In the genomic region with DNA sequence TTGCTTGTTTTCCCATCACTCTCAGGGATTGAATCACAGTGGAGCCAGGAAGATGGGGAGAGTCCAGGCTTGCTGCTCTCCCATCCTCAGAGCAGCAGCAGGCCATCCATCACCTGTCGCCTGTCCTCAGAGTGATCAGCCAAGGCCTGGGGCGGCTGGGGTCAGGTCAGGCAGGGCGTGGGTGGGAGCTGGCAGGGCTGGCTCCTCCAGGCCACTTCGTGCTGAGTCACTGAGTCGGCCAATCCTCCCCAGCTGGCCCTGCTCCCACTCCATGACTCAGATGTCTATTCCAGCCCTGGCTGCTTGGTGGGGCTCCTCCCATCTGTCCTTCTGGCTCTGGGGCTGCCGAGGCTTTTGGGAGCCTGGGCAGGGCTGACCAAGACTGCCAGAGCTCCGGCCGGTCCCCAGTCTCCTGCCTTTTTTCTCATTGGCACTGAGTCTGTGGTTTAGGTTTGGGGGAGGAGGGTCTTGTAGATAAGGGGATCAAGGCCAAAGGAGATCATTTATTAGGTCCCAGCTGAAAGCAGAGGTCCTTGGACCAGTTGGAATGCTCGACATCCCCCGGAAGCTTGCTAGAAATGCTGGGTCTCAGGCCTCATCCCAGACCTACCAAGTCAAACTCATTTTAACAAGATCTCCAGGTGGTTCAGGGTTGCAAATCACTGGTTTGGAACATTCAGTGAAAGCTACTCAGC, we compare ENCODE assay signal across 8 cellular contexts.
DNase-seq lines count a peak whose midpoint lies in the region; ATAC-seq, FAIRE-seq and TF ChIP-seq lines count a peak whose summit lies in the region.

No MANE protein-coding gene starts in this region.

- TF ChIP-seq EP300 in H1 (IDR thresholded peaks at IDR 0.05; ENCODE audit: borderline replicate concordance in 1 of 2, low read depth in 2 of 2, low read length in 2 of 2): no peak

- no peak overlapping the region for H3K56ac ChIP-seq in H1 (replicated peaks; ENCODE audit: insufficient read length, low read depth, low read length)

- no peak overlapping the region for H2BK120ac ChIP-seq in H1 (replicated peaks; ENCODE audit: low read depth, low read length)

- H3K27me3 Mint-ChIP-seq in memory B cell: no peaks in the 10 kb centered on the region

- peaks cover 34% of the 10 kb centered on the region for H3K36me3 Mint-ChIP-seq in memory B cell

- no peak overlapping the region for H4K5ac ChIP-seq in H1 (ENCODE audit: insufficient read length, low read depth, low read length)

- no peak overlapping the region for H3K4ac ChIP-seq in H1 (replicated peaks; ENCODE audit: insufficient read length, low read depth, low read length)

- H3K9ac ChIP-seq in H1 (replicated peaks in 1 of 4; ENCODE audit: extremely low read depth in 1 of 4, low read depth in 3 of 4, low read length in 3 of 4): no peak overlapping the region

- H3K14ac ChIP-seq in H1 (ENCODE audit: insufficient read length): no peak overlapping the region

- BruUV-seq in Panc1 (replicated peaks; lab: Mats Ljungman, UMichigan): no TSS peak

- peak overlapping the region; percentile 95 for H3K27ac ChIP-seq in Panc1 (ENCODE audit: low read length)
- peak overlapping the region; percentile 19; the same call in 1 of the 2 replicates for H3K27ac ChIP-seq in H1 (ENCODE audit: low read depth, low read length)
- peak overlapping the region; percentile 70 to 78 for H3K27ac ChIP-seq in tibial artery

- H3K79me2 ChIP-seq in H1 (ENCODE audit: control insufficient read depth in 1 of 2, insufficient read depth in 2 of 2, low read length in 2 of 2): peaks cover 0 to 10% of the 10 kb centered on the region in 2 experiments; a peak in 2 of 4 replicates

- H3K4me1 Mint-ChIP-seq in memory B cell: peaks cover 33% of the 10 kb centered on the region

- TF ChIP-seq RAD21 in H1 (IDR thresholded peaks at IDR 0.05 in 1 of 2, conservative IDR thresholded peaks at IDR 0.05 in 1 of 2; ENCODE audit: low read depth in 2 of 2, low read length in 2 of 2): no peak

- no peak overlapping the region for H4K8ac ChIP-seq in H1 (ENCODE audit: extremely low read depth, insufficient read depth, low read length)

- no peak overlapping the region for H4K91ac ChIP-seq in H1 (replicated peaks; ENCODE audit: insufficient read length, low read length)

- no peak overlapping the region for H2BK15ac ChIP-seq in H1 (ENCODE audit: low read length)

- H3K4me3 Mint-ChIP-seq in memory B cell: no peak overlapping the region

- H3K4me1 ChIP-seq in Panc1 (ENCODE audit: control insufficient read depth, insufficient read depth, low read length): peaks cover 88% of the 10 kb centered on the region
- no peaks in the 10 kb centered on the region; a peak in 1 of 7 replicates for H3K4me1 ChIP-seq in H1 (replicated peaks in 1 of 4; ENCODE audit: control insufficient read depth in 3 of 4, insufficient read depth in 4 of 4, low read length in 3 of 4)
- H3K4me1 ChIP-seq in tibial artery: peaks cover 0 to 85% (median 51%) of the 10 kb centered on the region in 4 donors

- H3K4me2 ChIP-seq in H1 (ENCODE audit: insufficient read depth in 1 of 2, low read depth in 2 of 2, low read length in 2 of 2): no peak overlapping the region

- peaks cover 2% of the 10 kb centered on the region; the same call in 1 of the 2 replicates for H3K79me1 ChIP-seq in H1 (ENCODE audit: low read depth, low read length)

- no peak overlapping the region for H3K23ac ChIP-seq in H1 (ENCODE audit: insufficient read length)

- FAIRE-seq in H1 (lab: Jason Lieb, UNC): no peak

- peak overlapping the region; percentile 81; the same call in 1 of the 2 replicates for H2BK5ac ChIP-seq in H1 (ENCODE audit: low read depth, low read length)

- H3K4me3 ChIP-seq in Panc1 (ENCODE audit: low read depth in 2 of 2, low read length in 2 of 2) (peak overlapping the region in 1 of 2 experiments; percentile 18; a peak in 1 of 4 replicates), H1 (ENCODE audit: extremely low read depth in 1 of 4, insufficient read depth in 2 of 4, low read depth in 3 of 4, low read length in 4 of 4) (no peak overlapping the region), tibial artery (no peak overlapping the region)

- no peak for TF ChIP-seq POLR2A in H1 (IDR thresholded peaks at IDR 0.05; ENCODE audit: control extremely low read depth in 1 of 2, low read depth in 2 of 2, low read length in 2 of 2)

- no peaks in the 10 kb centered on the region for H3K23me2 ChIP-seq in H1 (ENCODE audit: low read depth, low read length)

- DNase-seq in NCI-H1694 (lab: John Stamatoyannopoulos, UW): peak; percentile 11
- no peak for DNase-seq in NCI-H1694 treated with DMSO at 0.1 percent for 48 hours (lab: John Stamatoyannopoulos, UW)
- DNase-seq in Panc1 (ENCODE audit: low read depth, low spot score): peak; percentile 96
- no peak for DNase-seq in H1 (ENCODE audit: low read depth in 1 of 2, low spot score in 2 of 2)
- DNase-seq in memory B cell (ENCODE audit: low spot score in 2 of 2): no peak
- peak; percentile 98 to 99 for DNase-seq in tibial artery
- DNase-seq in effector CD8-positive, alpha-beta T cell (lab: John Stamatoyannopoulos, UW): no peak

- H3K9me3 ChIP-seq in Panc1 (ENCODE audit: control insufficient read depth, insufficient read depth, low read depth, low read length) (no peaks in the 10 kb centered on the region), H1 (ENCODE audit: insufficient read depth in 2 of 2, low read depth in 1 of 2, low read length in 1 of 2) (no peaks in the 10 kb centered on the region), tibial artery (no peaks in the 10 kb centered on the region)

- in situ Hi-C loops in Panc1 (cut with HindIII; ENCODE audit: low pct_unique_long_range_greater_than_20kb, low sequenced_read_pairs): no loop called here

- TF ChIP-seq CTCF in Panc1 (IDR thresholded peaks at IDR 0.05): no peak
- TF ChIP-seq CTCF in H1 (IDR thresholded peaks at IDR 0.05; ENCODE audit: control extremely low read depth in 1 of 3, insufficient read depth in 1 of 3, low read depth in 1 of 3, low read length in 3 of 3): no peak
- no peak for TF ChIP-seq CTCF in tibial artery (IDR thresholded peaks at IDR 0.05)

- intact Hi-C loops in Panc1 (cut with micrococcal nuclease; ENCODE audit: unreplicated experiment) (loop anchor here (5.0 kb wide), 1 partner anchor 245 kb away; no protein-coding TSS in a partner anchor), tibial artery (cut with DNase I; ENCODE audit: low total_unique reads) (no loop called here)

- H3K36me3 ChIP-seq in Panc1 (ENCODE audit: control insufficient read depth, insufficient read depth, low read length): no peaks in the 10 kb centered on the region
- H3K36me3 ChIP-seq in H1 (ENCODE audit: control insufficient read depth in 2 of 4, insufficient read depth in 4 of 4, low read length in 3 of 4): peaks cover 0 to 23% (median 10%) of the 10 kb centered on the region in 4 experiments; a peak in 6 of 8 replicates
- peaks cover 0 to 17% (median 0%) of the 10 kb centered on the region in 3 donors for H3K36me3 ChIP-seq in tibial artery

- H2BK12ac ChIP-seq in H1 (ENCODE audit: low read depth, low read length): peak overlapping the region; percentile 43; the same call in 1 of the 2 replicates

- no peak overlapping the region for H2BK20ac ChIP-seq in H1 (ENCODE audit: low read length)

- no peak overlapping the region for H2AK5ac ChIP-seq in H1 (ENCODE audit: low read depth, low read length)

- POLR2A ChIA-PET in Panc1 (lab: Charles Lee) (interaction anchor here (0.5 to 0.6 kb wide), 2 partner anchors 69 to 127 kb away, joined by 3 to 9 read pairs; no protein-coding TSS in a partner anchor), H1 (lab: Charles Lee; ENCODE audit: partially characterized antibody) (interaction anchor here (1.2 to 1.4 kb wide), 3 partner anchors 9 to 17 kb away, joined by 3 to 6 read pairs (median 5); no protein-coding TSS in a partner anchor)

- no peaks in the 10 kb centered on the region for H3K27me3 ChIP-seq in Panc1 (ENCODE audit: control insufficient read depth, insufficient read depth, low read length)
- H3K27me3 ChIP-seq in H1 (replicated peaks in 1 of 4; ENCODE audit: control insufficient read depth in 3 of 4, extremely low read depth in 1 of 4, insufficient read depth in 3 of 4, low read length in 3 of 4): no peaks in the 10 kb centered on the region
- H3K27me3 ChIP-seq in tibial artery: no peaks in the 10 kb centered on the region

- H2AFZ ChIP-seq in H1 (ENCODE audit: low read length): no peak overlapping the region

- peak; percentile 93 for ATAC-seq in Panc1
- no peak for ATAC-seq in memory B cell (ENCODE audit: low read depth)
- ATAC-seq in GM19395 (IDR thresholded peaks at IDR 0.05; ENCODE audit: unreplicated experiment): no peak

- no peak overlapping the region for H3K18ac ChIP-seq in H1 (ENCODE audit: extremely low read depth, low read length)

- H4K20me1 ChIP-seq in H1 (replicated peaks in 1 of 2; ENCODE audit: control insufficient read depth in 1 of 2, insufficient read depth in 2 of 2, low read length in 2 of 2): peaks cover 10 to 13% of the 10 kb centered on the region in 2 experiments

- H3K27ac Mint-ChIP-seq in memory B cell: peak overlapping the region; percentile 76

- H3K9me3 Mint-ChIP-seq in memory B cell: no peaks in the 10 kb centered on the region

- CTCF ChIA-PET in Panc1 (lab: Charles Lee) (no interaction called here), H1 (lab: Charles Lee; ENCODE audit: partially characterized antibody) (no interaction called here)

- WGBS in H1 (ENCODE audit: extremely low coverage in 1 of 2, insufficient coverage in 1 of 2, insufficient read length in 1 of 2, insufficient replicate concordance in 2 of 2, low coverage in 1 of 2, low lambda C conversion rate in 2 of 2, missing lambda C conversion rate in 1 of 2), 2 experiments: 80% methylated on average over 10 of the region's 10 CpGs; no CpG with 5 or more reads in 1 of the 2 experiments

TF ChIP-seq in H1, 55 proteins besides CTCF, POLR2A, EP300 and RAD21:
- TF ChIP-seq BACH1 (IDR thresholded peaks at IDR 0.05; ENCODE audit: low read length): peak; percentile 95
- TF ChIP-seq MAFK (IDR thresholded peaks at IDR 0.05; ENCODE audit: low read depth, low read length): peak; percentile 70; the same call in 1 of the 2 replicates
- TF ChIP-seq, protein P1, sequence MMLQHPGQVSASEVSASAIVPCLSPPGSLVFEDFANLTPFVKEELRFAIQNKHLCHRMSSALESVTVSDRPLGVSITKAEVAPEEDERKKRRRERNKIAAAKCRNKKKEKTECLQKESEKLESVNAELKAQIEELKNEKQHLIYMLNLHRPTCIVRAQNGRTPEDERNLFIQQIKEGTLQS (IDR thresholded peaks at IDR 0.05; ENCODE audit: insufficient read depth, low read depth, low read length): no peak

Comparison
In these comparisons a context has a peak if more than half of its experiments do, and no peak if none do; other contexts are left out.
1. DNase-seq: peak in NCI-H1694 (single experiment), Panc1 (single experiment) and tibial artery (2 of 2); none in NCI-H1694 treated with DMSO at 0.1 percent for 48 hours (single experiment), H1 (0 of 2), memory B cell (0 of 2) and effector CD8-positive, alpha-beta T cell (single experiment).
2. H3K27ac ChIP-seq: peak in every context shown above with its lines; median percentile 95 in Panc1; 74 in tibial artery; 19 in H1.